In the genomic region with DNA sequence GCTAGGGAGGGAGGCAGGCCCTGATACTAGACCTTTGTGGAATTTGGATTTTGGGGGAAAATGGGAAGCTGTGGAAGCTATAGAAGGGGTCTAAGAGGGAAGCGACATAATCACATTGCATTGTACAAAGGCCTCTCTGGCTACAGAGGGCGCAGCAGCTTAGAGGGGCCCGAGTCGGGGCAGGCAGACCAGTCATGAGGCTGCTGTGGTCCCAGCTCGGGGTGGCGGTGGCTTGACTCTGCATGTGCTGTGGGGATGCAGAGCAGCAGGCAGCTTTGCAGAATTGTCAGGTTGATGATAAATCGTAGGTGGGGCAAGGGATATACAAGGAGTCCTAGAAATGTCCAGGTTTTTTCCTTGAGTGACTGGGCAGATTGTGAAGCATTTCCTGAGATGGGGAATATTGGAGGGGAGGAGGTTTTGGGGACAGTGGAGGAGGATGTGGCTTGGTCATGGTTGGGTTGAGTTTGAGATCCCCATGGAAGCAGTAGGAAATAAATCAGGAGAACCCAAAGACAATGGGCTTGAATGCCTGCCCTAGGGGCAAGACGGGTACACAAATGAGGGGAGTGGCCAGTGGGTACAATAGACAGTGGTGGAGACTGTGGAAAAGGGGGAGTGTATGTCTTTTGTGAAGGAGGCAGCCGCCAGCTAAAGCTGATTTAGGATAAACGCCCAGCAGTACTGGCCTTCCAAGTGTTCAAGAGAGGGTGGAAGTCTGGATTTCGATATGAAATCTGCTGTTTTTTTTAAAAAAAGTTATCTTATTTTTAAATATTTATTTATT, we compare ENCODE assay signal across 29 cellular contexts.
DNase-seq lines count a peak whose midpoint lies in the region; ATAC-seq, FAIRE-seq and TF ChIP-seq lines count a peak whose summit lies in the region.
"Had no signal": no experiment of that assay in that cellular context is flagged by ENCODE, and none has a peak within 500 bp of the region (broad histone marks: within the 10 kb centered on the region; RNA-seq: fewer than 3 reads in every experiment).

No MANE protein-coding gene starts in this region.

- no peak overlapping the region for H3K4me3 Mint-ChIP-seq in neural crest cell
- H3K4me3 Mint-ChIP-seq: B cell; CD4-positive, alpha-beta memory T cell; natural killer cell treated with Interleukin-12 subunit alpha and Interleukin-12 subunit beta and Interleukin-15 and Interleukin-18, amount 100 ng/mL, for 72 hours; T-helper 2 cell treated with Interferon-gamma antibody and Interleukin-4, amounts not matched to agents 5 μg/mL and 100 μg/mL, for 36 hours had no signal

- no peaks in the 10 kb centered on the region for H3K79me2 ChIP-seq in H1 (ENCODE audit: control insufficient read depth in 1 of 2, insufficient read depth in 2 of 2, low read length in 2 of 2)

- H2BK15ac ChIP-seq in H1 (ENCODE audit: low read length), result 0 out of 2 replicates have a peak overlapping the region, but pooled peaks have one; percentile 50

- no peak overlapping the region for H2AFZ ChIP-seq in H1 (ENCODE audit: low read length)

- TF ChIP-seq RAD21 in Ishikawa (IDR thresholded peaks at IDR 0.05; ENCODE audit: low read depth) (no peak), H1 (IDR thresholded peaks at IDR 0.05 in 1 of 2, conservative IDR thresholded peaks at IDR 0.05 in 1 of 2; ENCODE audit: low read depth in 2 of 2, low read length in 2 of 2) (peak in 1 of 2 experiments; percentile 28; a peak in 1 of 4 replicates)

- no peak overlapping the region for H3K23ac ChIP-seq in H1 (ENCODE audit: insufficient read length)

- no peak overlapping the region for H2BK120ac ChIP-seq in H1 (replicated peaks; ENCODE audit: low read depth, low read length)

- H2BK5ac ChIP-seq in H1 (ENCODE audit: low read depth, low read length), result peak overlapping the region; percentile 69; the same call in 1 of the 2 replicates

- H4K91ac ChIP-seq in H1 (replicated peaks; ENCODE audit: insufficient read length, low read length), result peak overlapping the region; percentile 77

- no peak overlapping the region; a peak in 1 of 4 replicates for H3K4me2 ChIP-seq in H1 (ENCODE audit: insufficient read depth in 1 of 2, low read depth in 2 of 2, low read length in 2 of 2)

- H3K36me3 ChIP-seq in H1 (ENCODE audit: control insufficient read depth in 2 of 4, insufficient read depth in 4 of 4, low read length in 3 of 4) (no peaks in the 10 kb centered on the region), colonic mucosa (no peaks in the 10 kb centered on the region)
- H3K36me3 ChIP-seq: ovary had no signal

- H4K8ac ChIP-seq in H1 (ENCODE audit: extremely low read depth, insufficient read depth, low read length), result no peak overlapping the region

- H2BK12ac ChIP-seq in H1 (ENCODE audit: low read depth, low read length), result peak overlapping the region; percentile 86; the same call in 1 of the 2 replicates

- no peak overlapping the region for H3K56ac ChIP-seq in H1 (replicated peaks; ENCODE audit: insufficient read length, low read depth, low read length)

- peaks cover 6% of the 10 kb centered on the region for H3K9me3 Mint-ChIP-seq in neural crest cell
- H3K9me3 Mint-ChIP-seq: activated naive CD4-positive, alpha-beta T cell treated with anti-CD3 and anti-CD28 coated beads, Interleukin-2, amount 50 U/mL, for 72 hours; activated T-helper 2 cell treated with anti-CD3 and anti-CD28 coated beads, Interferon-gamma antibody, Interleukin-2, Interleukin-4, amounts not matched to agents 10 μg/mL and 5 μg/mL and 100 μg/mL, durations not matched to agents 14 hours and 24 hours and 36 hours; natural killer cell treated with Interleukin-12 subunit alpha and Interleukin-12 subunit beta and Interleukin-15 and Interleukin-18, amount 100 ng/mL, for 72 hours; T-helper 2 cell treated with Interferon-gamma antibody and Interleukin-4, amounts not matched to agents 5 μg/mL and 100 μg/mL, for 36 hours had no signal

- no peaks in the 10 kb centered on the region for H3K27me3 ChIP-seq in H1 (replicated peaks in 1 of 4; ENCODE audit: control insufficient read depth in 3 of 4, extremely low read depth in 1 of 4, insufficient read depth in 3 of 4, low read length in 3 of 4)
- no peaks in the 10 kb centered on the region for H3K27me3 ChIP-seq in colonic mucosa
- H3K27me3 ChIP-seq: ovary, testis had no signal

- TF ChIP-seq CTCF in H1 (IDR thresholded peaks at IDR 0.05; ENCODE audit: control extremely low read depth in 1 of 3, insufficient read depth in 1 of 3, low read depth in 1 of 3, low read length in 3 of 3) (peak in 2 of 3 experiments; percentile 22 to 41; a peak in 2 of 4 replicates), neural crest cell (conservative IDR thresholded peaks at IDR 0.05) (no peak), colonic mucosa (IDR thresholded peaks at IDR 0.05) (no peak)

- no peak for FAIRE-seq in H1 (lab: Jason Lieb, UNC)
- FAIRE-seq: bronchial epithelial cell, GM19239, RCC 7860, small intestine had no signal

- no peak overlapping the region for H2AK5ac ChIP-seq in H1 (ENCODE audit: low read depth, low read length)

- H3K9ac ChIP-seq in H1 (replicated peaks in 1 of 4; ENCODE audit: extremely low read depth in 1 of 4, low read depth in 3 of 4, low read length in 3 of 4), result no peak overlapping the region
- H3K9ac ChIP-seq in colonic mucosa (ENCODE audit: low read depth in 2 of 2, low read length in 2 of 2), result no peak overlapping the region

- H3K27ac Mint-ChIP-seq in neural crest cell (ENCODE audit: unreplicated experiment), result peak overlapping the region; percentile 40
- H3K27ac Mint-ChIP-seq: activated naive CD4-positive, alpha-beta T cell treated with anti-CD3 and anti-CD28 coated beads, Interleukin-2, amount 50 U/mL, for 72 hours; activated T-helper 2 cell treated with anti-CD3 and anti-CD28 coated beads, Interferon-gamma antibody, Interleukin-2, Interleukin-4, amounts not matched to agents 10 μg/mL and 5 μg/mL and 100 μg/mL, durations not matched to agents 14 hours and 24 hours and 36 hours; B cell; CD4-positive, alpha-beta memory T cell; natural killer cell treated with Interleukin-12 subunit alpha and Interleukin-12 subunit beta and Interleukin-15 and Interleukin-18, amount 100 ng/mL, for 72 hours; T-helper 2 cell treated with Interferon-gamma antibody and Interleukin-4, amounts not matched to agents 5 μg/mL and 100 μg/mL, for 36 hours had no signal

- peak overlapping the region; percentile 75 for H2BK20ac ChIP-seq in H1 (ENCODE audit: low read length)

- H3K79me1 ChIP-seq in H1 (ENCODE audit: low read depth, low read length), result no peaks in the 10 kb centered on the region

- ATAC-seq in GM21367 (IDR thresholded peaks at IDR 0.05; ENCODE audit: unreplicated experiment), result no peak
- ATAC-seq: activated naive CD4-positive, alpha-beta T cell treated with anti-CD3 and anti-CD28 coated beads, Interleukin-2, amount 50 U/mL, for 72 hours; mucosa of descending colon; natural killer cell treated with Interleukin-12 subunit alpha and Interleukin-12 subunit beta and Interleukin-15 and Interleukin-18, amount 100 ng/mL, for 72 hours; stimulated activated naive CD8-positive, alpha-beta T cell treated with anti-CD3 and anti-CD28 coated beads, Interleukin-15, Interleukin-2, amounts not matched to agents 100 U/mL and 50 U/mL, for 24 hours had no signal

- no peaks in the 10 kb centered on the region for H3K27me3 Mint-ChIP-seq in neural crest cell (ENCODE audit: low read depth)
- H3K27me3 Mint-ChIP-seq: B cell; CD4-positive, alpha-beta memory T cell; natural killer cell treated with Interleukin-12 subunit alpha and Interleukin-12 subunit beta and Interleukin-15 and Interleukin-18, amount 100 ng/mL, for 72 hours had no signal

- H3K4me3 ChIP-seq in H1 (ENCODE audit: extremely low read depth in 1 of 4, insufficient read depth in 2 of 4, low read depth in 3 of 4, low read length in 4 of 4), result no peak overlapping the region
- H3K4me3 ChIP-seq in colonic mucosa, result no peak overlapping the region
- H3K4me3 ChIP-seq: coronary artery, mucosa of descending colon, ovary, testis had no signal

- peak overlapping the region; percentile 87 for H3K4ac ChIP-seq in H1 (replicated peaks; ENCODE audit: insufficient read length, low read depth, low read length)

- peaks cover 44% of the 10 kb centered on the region for H3K4me1 Mint-ChIP-seq in neural crest cell
- H3K4me1 Mint-ChIP-seq: CD4-positive, alpha-beta memory T cell had no signal

- peak; percentile 47 for DNase-seq in ELF-1 (ENCODE audit: low read depth, low spot score)
- DNase-seq in H1 (ENCODE audit: low read depth in 1 of 2, low spot score in 2 of 2), result no peak
- DNase-seq in neural crest cell (ENCODE audit: low read depth, low spot score), result no peak
- no peak for DNase-seq in mucosa of gallbladder (ENCODE audit: low spot score)
- DNase-seq in colonic mucosa, result no peak
- DNase-seq: activated CD4-positive, alpha-beta T cell treated with anti-CD3 and anti-CD28 coated beads for 4 hours; CD4-positive, alpha-beta memory T cell; effector memory CD4-positive, alpha-beta T cell; islet precursor cell; Kasumi-1; mucosa of descending colon; NCI-H2029; NCI-H2227 treated with DMSO at 0.1 percent for 48 hours; SHP77 treated with DMSO at 0.1 percent for 48 hours; small intestine; stimulated activated naive CD8-positive, alpha-beta T cell treated with anti-CD3 and anti-CD28 coated beads, Interleukin-15, Interleukin-2, amounts not matched to agents 100 U/mL and 50 U/mL, for 24 hours; testis had no signal

- peaks cover 6% of the 10 kb centered on the region for H3K36me3 Mint-ChIP-seq in neural crest cell (ENCODE audit: low read depth)
- H3K36me3 Mint-ChIP-seq: activated naive CD4-positive, alpha-beta T cell treated with anti-CD3 and anti-CD28 coated beads, Interleukin-2, amount 50 U/mL, for 72 hours; natural killer cell treated with Interleukin-12 subunit alpha and Interleukin-12 subunit beta and Interleukin-15 and Interleukin-18, amount 100 ng/mL, for 72 hours had no signal

- peaks cover 8 to 17% (median 12%) of the 10 kb centered on the region in 4 experiments for H3K4me1 ChIP-seq in H1 (replicated peaks in 1 of 4; ENCODE audit: control insufficient read depth in 3 of 4, insufficient read depth in 4 of 4, low read length in 3 of 4)
- no peaks in the 10 kb centered on the region for H3K4me1 ChIP-seq in colonic mucosa

- H3K27ac ChIP-seq in H1 (ENCODE audit: low read depth, low read length) (no peak overlapping the region), colonic mucosa (no peak overlapping the region)
- H3K27ac ChIP-seq: coronary artery, ovary, testis had no signal

- H3K14ac ChIP-seq in H1 (ENCODE audit: insufficient read length), result no peak overlapping the region

- TF ChIP-seq EP300 in Ishikawa (IDR thresholded peaks at IDR 0.05; ENCODE audit: borderline replicate concordance) (peak; percentile 31; the same call in 1 of the 2 replicates), H1 (IDR thresholded peaks at IDR 0.05; ENCODE audit: borderline replicate concordance in 1 of 2, low read depth in 2 of 2, low read length in 2 of 2) (no peak)

- CTCF ChIA-PET in H1 (lab: Charles Lee; ENCODE audit: partially characterized antibody), result interaction anchor here (0.7 to 6.9 kb wide), 10 partner anchors 13 to 413 kb away, joined by 3 to 44 read pairs (median 4); no protein-coding TSS in a partner anchor

- POLR2A ChIA-PET in H1 (lab: Charles Lee; ENCODE audit: partially characterized antibody), result interaction anchor here (0.5 to 1.2 kb wide), 3 partner anchors 11 to 976 kb away, joined by 3 read pairs; no protein-coding TSS in a partner anchor

- no peaks in the 10 kb centered on the region; the same call in 1 of the 2 replicates for H3K23me2 ChIP-seq in H1 (ENCODE audit: low read depth, low read length)

- H4K5ac ChIP-seq in H1 (ENCODE audit: insufficient read length, low read depth, low read length), result no peak overlapping the region

- H3K18ac ChIP-seq in H1 (ENCODE audit: extremely low read depth, low read length), result 0 out of 2 replicates have a peak overlapping the region, but pooled peaks have one; percentile 56

- H4K20me1 ChIP-seq in H1 (replicated peaks in 1 of 2; ENCODE audit: control insufficient read depth in 1 of 2, insufficient read depth in 2 of 2, low read length in 2 of 2), result no peaks in the 10 kb centered on the region

- no peak for TF ChIP-seq POLR2A in H1 (IDR thresholded peaks at IDR 0.05; ENCODE audit: control extremely low read depth in 1 of 2, low read depth in 2 of 2, low read length in 2 of 2)

- no peaks in the 10 kb centered on the region for H3K9me3 ChIP-seq in H1 (ENCODE audit: insufficient read depth in 2 of 2, low read depth in 1 of 2, low read length in 1 of 2)
- no peaks in the 10 kb centered on the region for H3K9me3 ChIP-seq in colonic mucosa
- H3K9me3 ChIP-seq: mucosa of descending colon, ovary, testis had no signal

- intact Hi-C loops in colonic mucosa (cut with DNase I), result no loop called here

- WGBS in H1 (ENCODE audit: extremely low coverage in 1 of 2, insufficient coverage in 1 of 2, insufficient read length in 1 of 2, insufficient replicate concordance in 2 of 2, low coverage in 1 of 2, low lambda C conversion rate in 2 of 2, missing lambda C conversion rate in 1 of 2), 2 experiments, result 91% methylated on average over 11 of the region's 11 CpGs; no CpG with 5 or more reads in 1 of the 2 experiments

Comparison
In these comparisons a context has a peak if more than half of its experiments do, and no peak if none do; other contexts are left out.
1. CTCF ChIP-seq: peak in H1 (2 of 3); none in neural crest cell (single experiment) and colonic mucosa (single experiment).